ENCODE assay signal across 11 cellular contexts in the genomic region with DNA sequence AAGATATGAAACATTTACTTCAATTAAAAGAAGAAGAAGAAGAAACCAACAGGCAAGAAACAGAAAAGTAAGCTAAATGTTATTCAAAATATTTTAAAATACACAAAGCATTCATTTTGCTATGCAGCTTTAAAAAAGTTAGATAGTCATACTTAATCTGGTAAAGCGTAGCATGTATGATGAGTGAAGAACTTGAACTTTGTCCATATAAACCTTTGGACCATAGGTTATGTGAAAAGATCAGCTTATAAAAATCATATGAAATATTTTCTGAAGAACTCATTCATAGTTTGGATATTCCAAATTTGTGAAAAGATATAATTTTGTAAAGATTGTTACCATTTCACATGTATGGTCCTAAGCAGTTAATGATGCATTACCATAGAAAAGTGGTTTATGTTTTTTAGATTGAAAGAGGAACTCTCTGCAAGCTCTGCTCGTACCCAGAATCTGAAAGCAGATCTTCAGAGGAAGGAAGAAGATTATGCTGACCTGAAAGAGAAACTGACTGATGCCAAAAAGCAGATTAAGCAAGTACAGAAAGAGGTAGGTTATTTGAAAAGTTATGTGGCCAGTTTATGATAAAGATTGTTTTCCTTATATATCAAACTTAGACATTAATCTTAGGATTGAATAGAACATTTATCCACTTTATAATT. TPM values are rescaled to one million over a fixed set of nuclear protein-coding genes. Genes with fewer than 3 reads are reported as not detected.
DNase-seq lines count a peak whose midpoint lies in the region; ATAC-seq, FAIRE-seq and TF ChIP-seq lines count a peak whose summit lies in the region.
"Had no signal": no experiment of that assay in that cellular context is flagged by ENCODE, and none has a peak within 500 bp of the region (broad histone marks: within the 10 kb centered on the region; RNA-seq: fewer than 3 reads in every experiment).

No MANE protein-coding gene starts in this region.

- H3K27ac Mint-ChIP-seq in T-helper 17 cell (peak overlapping the region; percentile 89), Calu3 (ENCODE audit: unreplicated experiment) (no peak overlapping the region)

- no TSS peak for BruUV-seq in Calu3 (replicated peaks; lab: Mats Ljungman, UMichigan)

- DNase-seq in T-helper 17 cell (no peak), dermis blood vessel endothelial cell (no peak), NCI-H69 (lab: John Stamatoyannopoulos, UW) (no peak), SW 1271 (lab: John Stamatoyannopoulos, UW) (no peak), Calu3 (no peak)
- DNase-seq: activated CD8-positive, alpha-beta memory T cell treated with anti-CD3 and anti-CD28 coated beads, Interleukin-2, amount 50 U/mL, for 4 hours; foreskin keratinocyte; psoas muscle had no signal

- CTCF ChIA-PET in Calu3 (lab: Charles Lee) = interaction anchor here (0.7 kb wide), 1 partner anchor 12 kb away, joined by 3 read pairs; no protein-coding TSS in a partner anchor

- FAIRE-seq in G401.6 (lab: Jason Lieb, UNC) = peak; percentile 56

- no peaks in the 10 kb centered on the region for H3K9me3 ChIP-seq in T-helper 17 cell (ENCODE audit: control insufficient read depth, low read length, poor library complexity, severe bottlenecking)
- H3K9me3 ChIP-seq: psoas muscle had no signal

- H3K4me3 Mint-ChIP-seq in T-helper 17 cell (peak overlapping the region; percentile 81), Calu3 (ENCODE audit: low read depth, unreplicated experiment) (no peak overlapping the region)

- H3K27me3 Mint-ChIP-seq in T-helper 17 cell = no peaks in the 10 kb centered on the region
- H3K27me3 Mint-ChIP-seq in Calu3 (ENCODE audit: unreplicated experiment) = no peaks in the 10 kb centered on the region

- H3K36me3 Mint-ChIP-seq in T-helper 17 cell (ENCODE audit: low read depth) = peaks cover 7% of the 10 kb centered on the region
- peaks cover 21% of the 10 kb centered on the region for H3K36me3 Mint-ChIP-seq in Calu3 (ENCODE audit: insufficient read depth, unreplicated experiment)

- H3K4me1 Mint-ChIP-seq in T-helper 17 cell = peaks cover 12% of the 10 kb centered on the region
- H3K4me1 Mint-ChIP-seq in Calu3 (ENCODE audit: low read depth, unreplicated experiment) = no peaks in the 10 kb centered on the region

- TF ChIP-seq CTCF in Calu3 (IDR thresholded peaks at IDR 0.05; ENCODE audit: unreplicated experiment) = no peak

- no peaks in the 10 kb centered on the region for H3K9me3 Mint-ChIP-seq in Calu3 (ENCODE audit: low read depth, unreplicated experiment)

- intact Hi-C loops in Calu3 (cut with micrococcal nuclease; ENCODE audit: unreplicated experiment) = no loop called here

- ATAC-seq in GM19372 (IDR thresholded peaks at IDR 0.05; ENCODE audit: low read depth, unreplicated experiment) (peak; percentile 91), HG03060 (IDR thresholded peaks at IDR 0.05; ENCODE audit: low read depth, unreplicated experiment) (peak; percentile 78), T-helper 17 cell (peak; percentile 59)
- ATAC-seq: foreskin keratinocyte, psoas muscle had no signal

RNA-seq across cellular contexts. Expression of a gene that starts 37.3 kb away (rescaled TPM):
- total RNA-seq in T-helper 17 cell (10 to 100 TPM; 17.6 to 36.2 TPM), dermis blood vessel endothelial cell (7.0 and 23.5 TPM in 2 replicates), Calu3 (2022) (38.4 and 39.9 TPM in 2 replicates)
